ENCODE assay signal across 20 cellular contexts in the genomic region with DNA sequence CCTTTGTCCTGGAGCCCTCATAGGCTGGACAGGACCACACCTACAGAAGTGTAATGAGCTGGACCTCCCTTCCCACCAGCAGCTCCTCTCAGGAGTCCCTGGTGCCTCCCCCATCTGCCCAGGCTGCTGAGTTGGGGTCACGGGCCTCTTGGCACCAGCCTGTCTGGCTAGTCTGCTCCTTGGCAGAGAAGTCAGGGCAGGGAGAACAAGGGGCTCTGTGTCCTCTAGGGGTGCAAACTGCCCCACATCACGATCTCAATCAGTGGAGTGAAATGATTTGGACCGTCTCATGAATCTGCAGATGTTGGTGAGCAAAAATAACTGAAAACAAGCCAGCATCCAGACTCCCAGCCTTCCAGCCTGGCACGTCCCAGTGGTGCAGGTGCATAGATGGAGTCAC. TPM values are rescaled to one million over a fixed set of nuclear protein-coding genes. Genes with fewer than 3 reads are reported as not detected.
DNase-seq lines count a peak whose midpoint lies in the region.
"Had no signal": no experiment of that assay in that cellular context is flagged by ENCODE, and none has a peak within 500 bp of the region (broad histone marks: within the 10 kb centered on the region; RNA-seq: fewer than 3 reads in every experiment).

No MANE protein-coding gene starts in this region.

- H3K27ac ChIP-seq in caudate nucleus (ENCODE audit: low read depth, low read length) (peak overlapping the region; percentile 79), temporal lobe (ENCODE audit: low read depth, low read length) (peak overlapping the region; percentile 22)
- H3K27ac ChIP-seq: BLaER1 treated with 17β-estradiol and CSF1 and Interleukin-3, amounts not matched to agents 10 nM and 100 nM; SJCRH30 had no signal

- DNase-seq in caudate nucleus (lab: John Stamatoyannopoulos, UW): peak in 56 of 61 donors; percentile 17 to 84 (median 68)
- peak; percentile 53 for DNase-seq in inferior parietal cortex (ENCODE audit: extremely low spot score)
- DNase-seq in occipital lobe (lab: John Stamatoyannopoulos, UW): peak; percentile 43
- no peak for DNase-seq in LoVo (ENCODE audit: low spot score)
- DNase-seq in DMS53 treated with DMSO at 0.1 percent for 48 hours (lab: John Stamatoyannopoulos, UW; ENCODE audit: unreplicated experiment): no peak
- no peak for DNase-seq in AML-193 (lab: John Stamatoyannopoulos, UW)
- DNase-seq in effector CD4-positive, alpha-beta T cell: no peak
- DNase-seq: Calu3, DMS153, GOT3, NCI-H1092, NCI-H1436, NCI-H187 treated with DMSO at 0.1 percent for 48 hours, NCI-H2107, NCI-H446 treated with DMSO at 0.1 percent for 48 hours, NCI-H526 treated with DMSO at 0.1 percent for 48 hours, OCI-M1, SJCRH30 had no signal

RNA-seq across cellular contexts. Expression of gene GFPT2, which starts 14.9 kb away (rescaled TPM):
- 11.4 TPM for total RNA-seq in occipital lobe
- 8.9 TPM for total RNA-seq in temporal lobe
- total RNA-seq: Calu3 had no signal

Comparison
In these comparisons a context has a peak if more than half of its experiments do, and no peak if none do; other contexts are left out.
1. DNase-seq: peak in caudate nucleus (56 of 61), inferior parietal cortex (single experiment) and occipital lobe (single experiment); none in LoVo (single experiment), DMS53 treated with DMSO at 0.1 percent for 48 hours (single experiment), AML-193 (0 of 2) and effector CD4-positive, alpha-beta T cell (single experiment).